Comparison of ENCODE assay signal across 8 cellular contexts in genomic region chr13:75416327-75417005, GRCh38.
DNase-seq lines count a peak whose midpoint lies in the region; ATAC-seq and TF ChIP-seq lines count a peak whose summit lies in the region.

No MANE protein-coding gene starts in this region.

- DNase-seq in right cardiac atrium, result no peak
- DNase-seq in stimulated activated CD4-positive, alpha-beta T cell treated with anti-CD3 and anti-CD28 coated beads, Interleukin-2, amount 100 ng/mL, for 48 hours, result no peak
- no peak for DNase-seq in activated effector memory CD4-positive, alpha-beta T cell treated with Interleukin-2 at 50 U/mL for 16 hours
- no peak for DNase-seq in GF-D8 (lab: John Stamatoyannopoulos, UW)
- DNase-seq in NCI-H748 treated with DMSO at 0.1 percent for 48 hours (lab: John Stamatoyannopoulos, UW), result no peak

- no peaks in the 10 kb centered on the region for H3K27me3 ChIP-seq in right cardiac atrium (ENCODE audit: control insufficient read depth, insufficient read depth)

- WGBS in right cardiac atrium, result 39% methylated on average over 6 of the region's 6 CpGs

- intact Hi-C loops in right cardiac atrium (cut with DNase I), result loop anchor here in 1 of 4 donors (10.0 kb wide), 1 partner anchor 58 kb away; no protein-coding TSS in a partner anchor

- ATAC-seq in GM19467 (IDR thresholded peaks at IDR 0.05; ENCODE audit: unreplicated experiment) (peak; percentile 66), HG03175 (IDR thresholded peaks at IDR 0.05; ENCODE audit: unreplicated experiment) (peak; percentile 72), right cardiac atrium (peak in 1 of 2 donors; percentile 5)

- no peaks in the 10 kb centered on the region for H3K9me3 ChIP-seq in right cardiac atrium (ENCODE audit: control insufficient read depth, low read length)

- H3K4me1 ChIP-seq in right cardiac atrium (ENCODE audit: control insufficient read depth, insufficient read depth, low read length), result peaks cover 15% of the 10 kb centered on the region

- H3K4me3 ChIP-seq in right cardiac atrium (ENCODE audit: low read length), result no peak overlapping the region

- peak; percentile 43 for TF ChIP-seq CTCF in GM12873 (IDR thresholded peaks at IDR 0.05; ENCODE audit: insufficient read depth, low read depth, low read length, missing control alignments)

- peak overlapping the region; percentile 89 for H3K27ac ChIP-seq in right cardiac atrium (ENCODE audit: low read length)
